In the genomic region with DNA sequence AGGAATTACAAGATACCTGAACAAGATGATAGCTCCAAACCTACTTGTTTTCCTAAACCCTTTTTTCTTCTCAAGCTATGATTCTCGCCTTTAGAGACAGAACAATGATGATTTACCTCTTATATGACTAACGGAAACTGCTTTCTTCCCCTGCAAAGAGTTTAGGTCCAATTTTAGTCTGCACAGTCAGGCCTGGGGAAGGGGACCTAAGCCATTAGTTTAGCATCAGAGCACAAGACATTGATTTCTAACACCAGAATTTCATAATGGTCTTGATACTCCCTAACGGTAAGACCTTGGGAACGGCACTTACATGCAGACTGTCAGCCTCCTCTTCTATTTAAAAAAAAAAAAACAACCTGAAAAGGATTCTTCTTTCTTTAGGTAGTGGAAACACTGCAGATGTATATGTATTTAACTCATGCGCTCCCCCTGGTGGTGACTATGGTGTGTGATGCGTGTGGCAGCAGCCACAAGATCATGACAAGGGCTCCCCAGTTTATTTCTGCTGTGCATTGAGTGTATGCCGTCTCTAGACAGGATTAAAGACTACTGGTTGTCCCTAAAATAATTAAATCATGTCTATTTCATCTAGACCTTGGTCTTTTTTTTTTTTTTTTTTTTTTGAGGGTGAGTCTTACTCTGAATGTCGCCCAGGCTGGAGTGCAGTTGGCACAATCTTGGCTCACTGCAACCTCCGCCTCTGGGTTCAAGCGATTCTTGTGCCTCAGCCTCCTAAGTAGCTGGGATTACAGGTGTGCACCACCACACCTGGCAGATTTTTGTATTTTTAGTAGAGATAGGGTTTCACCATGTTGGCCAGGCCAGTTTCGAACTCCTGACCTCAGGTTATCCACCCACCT, we compare ENCODE assay signal across 8 cellular contexts. TPM values are rescaled to one million over a fixed set of nuclear protein-coding genes. Genes with fewer than 3 reads are reported as not detected.
A peak's percentile ranks its signal among the peaks of the same experiment; 100 is the strongest.
DNase-seq lines count a peak whose midpoint lies in the region; ATAC-seq and TF ChIP-seq lines count a peak whose summit lies in the region.

No MANE protein-coding gene starts in this region.

- H3K27ac ChIP-seq in right cardiac atrium (ENCODE audit: low read length) = no peak overlapping the region

- ATAC-seq in right cardiac atrium (peak; percentile 75 to 90), sciatic nerve (peak; percentile 89), GM21619 (IDR thresholded peaks at IDR 0.05; ENCODE audit: unreplicated experiment) (no peak), HG03457 (IDR thresholded peaks at IDR 0.05; ENCODE audit: unreplicated experiment) (no peak)

- TF ChIP-seq CTCF in GM12873 (IDR thresholded peaks at IDR 0.05; ENCODE audit: insufficient read depth, low read depth, low read length, missing control alignments) = peak; percentile 81

- no peaks in the 10 kb centered on the region for H3K27me3 ChIP-seq in right cardiac atrium (ENCODE audit: control insufficient read depth, insufficient read depth)

- 49% methylated on average over 11 of the region's 11 CpGs for WGBS in right cardiac atrium

- H3K9me3 ChIP-seq in right cardiac atrium (ENCODE audit: control insufficient read depth, low read length) = no peaks in the 10 kb centered on the region

- intact Hi-C loops in right cardiac atrium (cut with DNase I) = loop anchor here (2.0 to 10.0 kb wide), 7 partner anchors 87 to 242 kb away; no protein-coding TSS in a partner anchor
- intact Hi-C loops in sciatic nerve (cut with DNase I) = loop anchor here (5.0 to 10.0 kb wide), 2 partner anchors 90 to 182 kb away; no protein-coding TSS in a partner anchor

- no peaks in the 10 kb centered on the region for H3K4me1 ChIP-seq in right cardiac atrium (ENCODE audit: control insufficient read depth, insufficient read depth, low read length)

- no peak overlapping the region for H3K4me3 ChIP-seq in right cardiac atrium (ENCODE audit: low read length)

- DNase-seq in NCI-H1694 (lab: John Stamatoyannopoulos, UW) (peak; percentile 80), T-helper 2 cell (peak; percentile 57 to 83 (median 78)), amniotic stem cell (lab: John Stamatoyannopoulos, UW) (peak; percentile 75), right cardiac atrium (peak; percentile 85 to 96 (median 89)), sciatic nerve (ENCODE audit: low spot score) (peak; percentile 95)

RNA-seq across cellular contexts. Expression of a gene that starts 37.3 kb away (rescaled TPM):
- 10 to 100 TPM; 20.8 to 29.5 (median 27.1) TPM for total RNA-seq in right cardiac atrium
- polyA plus RNA-seq in right cardiac atrium = 26.9 TPM
- total RNA-seq in sciatic nerve = 37.8 TPM

RNA-seq across cellular contexts. Expression of a gene that starts 50.2 kb away (rescaled TPM):
- total RNA-seq in right cardiac atrium (10 to 100 TPM; 61.8 to 75.2 (median 72.4) TPM), sciatic nerve (39.6 TPM)
- polyA plus RNA-seq in right cardiac atrium = 53.0 TPM

RNA-seq across cellular contexts. Expression of a gene that starts 57.2 kb away (rescaled TPM):
- total RNA-seq in right cardiac atrium (1 to 10 TPM in 3 of 4 donors, under 1 TPM in 1; 0.39 to 2.9 (median 2.0) TPM), sciatic nerve (3.5 TPM)
- 2.1 TPM for polyA plus RNA-seq in right cardiac atrium

Comparison
In these comparisons a context has a peak if more than half of its experiments do, and no peak if none do; other contexts are left out.
1. ATAC-seq: peak in right cardiac atrium (2 of 2) and sciatic nerve (single experiment); none in GM21619 (single experiment) and HG03457 (single experiment).
2. Peak in every context shown above with its lines, with median percentiles within 50 percentile points of each other: DNase-seq.